In genomic region chr1:151398691-151399065, GRCh38 we compare ENCODE assay signal across 8 cellular contexts.
DNase-seq lines count a peak whose midpoint lies in the region; ATAC-seq and TF ChIP-seq lines count a peak whose summit lies in the region.

No MANE protein-coding gene starts in this region.

- peak overlapping the region; percentile 91 to 96 (median 91) for H3K4me3 Mint-ChIP-seq in nephron

- no peak for ATAC-seq in GM21447 (IDR thresholded peaks at IDR 0.05; ENCODE audit: unreplicated experiment)

- peaks cover 23% of the 10 kb centered on the region; the same call in 1 of the 2 replicates for H3K36me3 ChIP-seq in Loucy (ENCODE audit: insufficient read depth, low read length)

- H3K9ac ChIP-seq in Loucy (ENCODE audit: low read depth, low read length, poor library complexity, severe bottlenecking) = peak overlapping the region; percentile 91

- H3K4me1 ChIP-seq in Loucy (ENCODE audit: insufficient read depth, low read length, poor library complexity, severe bottlenecking) = peaks cover 10% of the 10 kb centered on the region

- H4K20me1 ChIP-seq in Loucy (ENCODE audit: insufficient read depth, low read length, poor library complexity, severe bottlenecking) = peaks cover 21% of the 10 kb centered on the region

- H3K27me3 ChIP-seq in Loucy (ENCODE audit: insufficient read depth, low read length, poor library complexity, severe bottlenecking) = no peaks in the 10 kb centered on the region

- H3K79me2 ChIP-seq in Loucy (ENCODE audit: insufficient read depth, low read length) = peaks cover 22% of the 10 kb centered on the region

- peaks cover 12% of the 10 kb centered on the region; the same call in 1 of the 2 replicates for H3F3A ChIP-seq in Loucy (ENCODE audit: low read depth)

- H3K4me2 ChIP-seq in Loucy (ENCODE audit: low read depth, low read length, poor library complexity, severe bottlenecking) = peak overlapping the region; percentile 83

- H3K27ac Mint-ChIP-seq in nephron = peak overlapping the region in 2 of 3 experiments; percentile 6 to 96

- peak overlapping the region; percentile 87 for H3K27ac ChIP-seq in C4-2B

- peak overlapping the region; percentile 34; the same call in 1 of the 2 replicates for H2AFZ ChIP-seq in Loucy (ENCODE audit: low read length)

- no peak for TF ChIP-seq CTCF in C4-2B (conservative IDR thresholded peaks at IDR 0.05)
- TF ChIP-seq CTCF in Loucy (conservative IDR thresholded peaks at IDR 0.05; ENCODE audit: low read length) = no peak
- no peak for TF ChIP-seq CTCF in astrocyte of the cerebellum (IDR thresholded peaks at IDR 0.05; ENCODE audit: low read depth, low read length, missing control alignments)
- no peak for TF ChIP-seq CTCF in nephron (IDR thresholded peaks at IDR 0.05; ENCODE audit: unreplicated experiment in 3 of 3)

- DNase-seq in astrocyte of the cerebellum (ENCODE audit: low read depth) = no peak
- DNase-seq in AG20443 (ENCODE audit: low spot score) = no peak
- no peak for DNase-seq in HK-2 (ENCODE audit: unreplicated experiment)
- DNase-seq in cerebellar cortex (ENCODE audit: low spot score) = no peak

- peaks cover 34% of the 10 kb centered on the region for H3K36me3 Mint-ChIP-seq in nephron (ENCODE audit: low read depth)

- no peaks in the 10 kb centered on the region for H3K9me2 ChIP-seq in Loucy (replicated peaks; ENCODE audit: low read depth, low read length)

- in situ Hi-C loops in astrocyte of the cerebellum (cut with HindIII; ENCODE audit: low sequenced_read_pairs) = no loop called here

- no peaks in the 10 kb centered on the region for H3K9me3 ChIP-seq in Loucy (ENCODE audit: insufficient read depth, low read depth, low read length)

- no peaks in the 10 kb centered on the region for H3K27me3 Mint-ChIP-seq in nephron (ENCODE audit: low read depth)

- H3K4me3 ChIP-seq in Loucy (ENCODE audit: low read length, poor library complexity, severe bottlenecking) (peak overlapping the region; percentile 96), astrocyte of the cerebellum (ENCODE audit: low read depth, low read length) (peak overlapping the region; percentile 94)

- H3K4me1 Mint-ChIP-seq in nephron = peaks cover 23% of the 10 kb centered on the region

- no peaks in the 10 kb centered on the region for H3K9me3 Mint-ChIP-seq in nephron
